Comparison of ENCODE assay signal across 19 cellular contexts in genomic region chr11:71530602-71531001, GRCh38. TPM values are rescaled to one million over a fixed set of nuclear protein-coding genes. Genes with fewer than 3 reads are reported as not detected.
DNase-seq lines count a peak whose midpoint lies in the region; ATAC-seq, FAIRE-seq and TF ChIP-seq lines count a peak whose summit lies in the region.
"Had no signal": no experiment of that assay in that cellular context is flagged by ENCODE, and none has a peak within 500 bp of the region (broad histone marks: within the 10 kb centered on the region; RNA-seq: fewer than 3 reads in every experiment).

No MANE protein-coding gene starts in this region.

- H3K27ac ChIP-seq in HepG2 (ENCODE audit: extremely low read length, insufficient read depth, low read length) = no peak overlapping the region
- no peak overlapping the region for H3K27ac ChIP-seq in CD4-positive, alpha-beta memory T cell (ENCODE audit: low read depth, low read length)
- H3K27ac ChIP-seq in upper lobe of left lung = no peak overlapping the region

- H3K9me3 Mint-ChIP-seq in activated T-helper 17 cell treated with anti-CD3 and anti-CD28 coated beads, Interleukin-2, amount 50 U/mL, for 72 hours = no peaks in the 10 kb centered on the region
- no peaks in the 10 kb centered on the region for H3K9me3 Mint-ChIP-seq in CD4-positive, alpha-beta memory T cell
- H3K9me3 Mint-ChIP-seq: CD8-positive, alpha-beta memory T cell; IgD-negative memory B cell had no signal

- H3K4me1 ChIP-seq in HepG2 (ENCODE audit: insufficient read depth, low read length) (peaks cover 80% of the 10 kb centered on the region), upper lobe of left lung (no peaks in the 10 kb centered on the region)
- no peaks in the 10 kb centered on the region for H3K4me1 ChIP-seq in CD4-positive, alpha-beta memory T cell (ENCODE audit: insufficient read depth, low read length)

- H3K4me3 ChIP-seq in GM12865 (ENCODE audit: low read depth, low read length) (no peak overlapping the region), HepG2 (replicated peaks in 1 of 3; ENCODE audit: insufficient read depth in 1 of 3, low read depth in 2 of 3, low read length in 3 of 3) (no peak overlapping the region), upper lobe of left lung (no peak overlapping the region)
- no peak overlapping the region for H3K4me3 ChIP-seq in CD4-positive, alpha-beta memory T cell (ENCODE audit: low read length in 2 of 2)

- no peaks in the 10 kb centered on the region for H3K4me1 Mint-ChIP-seq in activated T-helper 17 cell treated with anti-CD3 and anti-CD28 coated beads, Interleukin-2, amount 50 U/mL, for 72 hours
- no peaks in the 10 kb centered on the region for H3K4me1 Mint-ChIP-seq in CD4-positive, alpha-beta memory T cell
- H3K4me1 Mint-ChIP-seq: CD8-positive, alpha-beta memory T cell had no signal

- CTCF ChIA-PET in HepG2 (lab: Yijun Ruan, JAX; ENCODE audit: low intra/inter-chr PET ratio, low total read pairs) = no interaction called here
- CTCF ChIA-PET in CD4-positive, alpha-beta memory T cell (lab: Charles Lee; ENCODE audit: partially characterized antibody) = no interaction called here

- no peaks in the 10 kb centered on the region for H3K36me3 Mint-ChIP-seq in activated T-helper 17 cell treated with anti-CD3 and anti-CD28 coated beads, Interleukin-2, amount 50 U/mL, for 72 hours (ENCODE audit: low read depth)
- H3K36me3 Mint-ChIP-seq in CD4-positive, alpha-beta memory T cell = no peaks in the 10 kb centered on the region
- H3K36me3 Mint-ChIP-seq: CD8-positive, alpha-beta memory T cell had no signal

- no peak for TF ChIP-seq CTCF in GM12865 (IDR thresholded peaks at IDR 0.05; ENCODE audit: insufficient read depth, low read depth, low read length, missing control alignments)
- no peak for TF ChIP-seq CTCF in HepG2 (CRISPR knock-in tag; IDR thresholded peaks at IDR 0.05)
- TF ChIP-seq CTCF in upper lobe of left lung (IDR thresholded peaks at IDR 0.05) = no peak

- no peak for TF ChIP-seq POLR2A in HepG2 (IDR thresholded peaks at IDR 0.05; ENCODE audit: insufficient read depth in 1 of 2, low read depth in 2 of 2, low read length in 2 of 2)
- TF ChIP-seq POLR2A in upper lobe of left lung (IDR thresholded peaks at IDR 0.05) = no peak

- no peak overlapping the region for H3K4me2 ChIP-seq in HepG2 (ENCODE audit: low read depth, low read length)

- TF ChIP-seq EP300 in HepG2 (IDR thresholded peaks at IDR 0.05; ENCODE audit: low read depth in 2 of 2, low read length in 2 of 2) (no peak), HepG2 (CRISPR knock-in tag; IDR thresholded peaks at IDR 0.05; ENCODE audit: borderline replicate concordance) (no peak), upper lobe of left lung (IDR thresholded peaks at IDR 0.05) (no peak)

- H3K27me3 ChIP-seq in HepG2 (ENCODE audit: control insufficient read depth in 1 of 2, insufficient read depth in 2 of 2, low read length in 2 of 2) (no peaks in the 10 kb centered on the region), upper lobe of left lung (no peaks in the 10 kb centered on the region)
- no peaks in the 10 kb centered on the region for H3K27me3 ChIP-seq in CD4-positive, alpha-beta memory T cell (ENCODE audit: insufficient read depth, low read length)

- H3K9me3 ChIP-seq in HepG2 (ENCODE audit: low read length) (no peaks in the 10 kb centered on the region), upper lobe of left lung (no peaks in the 10 kb centered on the region)
- no peaks in the 10 kb centered on the region for H3K9me3 ChIP-seq in CD4-positive, alpha-beta memory T cell (ENCODE audit: control insufficient read depth in 1 of 2, low read length in 2 of 2)

- peaks cover 10% of the 10 kb centered on the region for H3K27me3 Mint-ChIP-seq in activated T-helper 17 cell treated with anti-CD3 and anti-CD28 coated beads, Interleukin-2, amount 50 U/mL, for 72 hours
- peaks cover 0 to 9% of the 10 kb centered on the region in 2 donors for H3K27me3 Mint-ChIP-seq in CD4-positive, alpha-beta memory T cell

- DNase-seq in GM12865 (ENCODE audit: low read depth) (peak; percentile 64), HepG2 (ENCODE audit: low spot score) (no peak), retina (peak; percentile 34), C1 segment of cervical spinal cord (lab: John Stamatoyannopoulos, UW) (no peak), NCI-H2227 (lab: John Stamatoyannopoulos, UW; ENCODE audit: unreplicated experiment) (no peak), upper lobe of left lung (no peak)
- no peak for DNase-seq in CD4-positive, alpha-beta memory T cell
- DNase-seq: AML-193; CD8-positive, alpha-beta memory T cell; DND-41; GF-D8; H7; NCI-H1417 treated with DMSO at 0.1 percent for 48 hours; NCI-H2081; NCI-H226; NCI-H69; NK-92 treated with Interleukin-12 subunit alpha and Interleukin-12 subunit beta, amount 100 ng/mL, for 24 hours had no signal

- H3K79me2 ChIP-seq in HepG2 (ENCODE audit: insufficient read depth, low read length) = no peaks in the 10 kb centered on the region

- in situ Hi-C loops in HepG2 (cut with HindIII; ENCODE audit: extremely low pct_ligation_motif_present, low pct_unique_long_range_greater_than_20kb) = no loop called here

- TF ChIP-seq RAD21 in HepG2 (CRISPR knock-in tag; IDR thresholded peaks at IDR 0.05) = no peak

- H2AFZ ChIP-seq in HepG2 (ENCODE audit: low read length) = no peak overlapping the region

- no peak overlapping the region for H3K4me3 Mint-ChIP-seq in activated T-helper 17 cell treated with anti-CD3 and anti-CD28 coated beads, Interleukin-2, amount 50 U/mL, for 72 hours
- no peak overlapping the region for H3K4me3 Mint-ChIP-seq in CD4-positive, alpha-beta memory T cell
- H3K4me3 Mint-ChIP-seq: CD8-positive, alpha-beta memory T cell; IgD-negative memory B cell had no signal

- H4K20me1 ChIP-seq in HepG2 (ENCODE audit: insufficient read depth, low read length) = no peaks in the 10 kb centered on the region

- H3K9ac ChIP-seq in HepG2 (ENCODE audit: insufficient read depth, low read depth, low read length) = no peak overlapping the region

- H3K27ac Mint-ChIP-seq in activated T-helper 17 cell treated with anti-CD3 and anti-CD28 coated beads, Interleukin-2, amount 50 U/mL, for 72 hours = no peak overlapping the region
- H3K27ac Mint-ChIP-seq in CD4-positive, alpha-beta memory T cell = no peak overlapping the region
- H3K27ac Mint-ChIP-seq: CD8-positive, alpha-beta memory T cell; IgD-negative memory B cell had no signal

- no peaks in the 10 kb centered on the region for H3K36me3 ChIP-seq in HepG2 (replicated peaks in 1 of 2; ENCODE audit: control insufficient read depth in 1 of 2, insufficient read depth in 2 of 2, low read length in 2 of 2)
- H3K36me3 ChIP-seq in CD4-positive, alpha-beta memory T cell (ENCODE audit: insufficient read depth, low read length) = no peaks in the 10 kb centered on the region
- H3K36me3 ChIP-seq in upper lobe of left lung = no peaks in the 10 kb centered on the region

- no peak for FAIRE-seq in HepG2 (lab: Jason Lieb, UNC)

- WGBS in HepG2 (ENCODE audit: low lambda C conversion rate) = 82% methylated on average over 11 of the region's 11 CpGs
- WGBS in upper lobe of left lung, 2 donors = 89 to 91% methylated on average over 11 of the region's 11 CpGs

- no TSS peak for BruUV-seq in HepG2 (replicated peaks; lab: Mats Ljungman, UMichigan)

- POLR2A ChIA-PET in HepG2 (lab: Yijun Ruan, JAX) = no interaction called here
- POLR2A ChIA-PET in CD4-positive, alpha-beta memory T cell (lab: Charles Lee; ENCODE audit: partially characterized antibody) = no interaction called here

- ATAC-seq in activated T-helper 17 cell treated with anti-CD3 and anti-CD28 coated beads, Interleukin-2, amount 50 U/mL, for 72 hours (replicated peaks) = peak; percentile 53
- ATAC-seq in HepG2 (no peak), upper lobe of left lung (ENCODE audit: low FRiP score in 2 of 2) (no peak)

- intact Hi-C loops in HepG2 (cut with micrococcal nuclease; ENCODE audit: unreplicated experiment) = no loop called here
- intact Hi-C loops in CD4-positive, alpha-beta memory T cell (cut with micrococcal nuclease) = no loop called here

RNA-seq across cellular contexts. Expression of gene KRTAP5-7, which starts 3.5 kb away (rescaled TPM):
- under 1 TPM in 1 of 2 donors, not detected in 1; 0.17 TPM for total RNA-seq in activated T-helper 17 cell treated with anti-CD3 and anti-CD28 coated beads, Interleukin-2, amount 50 U/mL, for 72 hours
- total RNA-seq in HepG2 (2016; rRNA removed; fragmentation: Illumina TruSeq; extraction: Trizol) = not detected in 2 replicates
- total RNA-seq in HepG2 (2016; cell fraction: cytosol; rRNA removed; fragmentation: Illumina TruSeq; extraction: Trizol; ENCODE audit: low read depth) = not detected in 2 replicates
- not detected in 2 replicates for total RNA-seq in HepG2 (2016; cell fraction: insoluble cytoplasmic fraction; rRNA removed; fragmentation: Illumina TruSeq; extraction: Trizol)
- total RNA-seq in HepG2 (2016; cell fraction: membrane; rRNA removed; fragmentation: Illumina TruSeq; extraction: Trizol) = not detected in 2 replicates
- total RNA-seq in HepG2 (2016; cell fraction: nucleus; rRNA removed; fragmentation: Illumina TruSeq; extraction: Trizol) = not detected in 2 replicates
- 0.54 and 0.91 TPM in 2 replicates for polyA plus RNA-seq in HepG2 (2011; rRNA removed)
- polyA plus RNA-seq in HepG2 (2011; cell fraction: cytosol; rRNA removed) = 0.38 and 0.96 TPM in 2 replicates
- 2.2 and 3.3 TPM in 2 replicates for polyA plus RNA-seq in HepG2 (2011; cell fraction: nucleus; rRNA removed)
- 1.0 and 6.0 TPM in 2 replicates for polyA plus RNA-seq in HepG2 (2012)
- not detected in 2 replicates for polyA plus RNA-seq in HepG2 (2016; cell fraction: cytosol; fragmentation: Illumina TruSeq; extraction: Trizol; ENCODE audit: low read depth)
- polyA plus RNA-seq in HepG2 (2016; cell fraction: insoluble cytoplasmic fraction; fragmentation: Illumina TruSeq; extraction: Trizol; ENCODE audit: low read depth) = not detected in 2 replicates
- not detected in 2 replicates for polyA plus RNA-seq in HepG2 (2016; cell fraction: membrane; fragmentation: Illumina TruSeq; extraction: Trizol; ENCODE audit: low read depth)
- polyA plus RNA-seq in HepG2 (2016; cell fraction: nucleus; fragmentation: Illumina TruSeq; extraction: Trizol; ENCODE audit: insufficient read depth, low read depth) = not detected in 2 replicates
- polyA minus RNA-seq in HepG2 (2011; rRNA and poly(A)+ RNA removed; ENCODE audit: low replicate concordance) = 0.60 TPM in 1 of 2 replicates, not detected in the other
- not detected in 2 replicates for polyA minus RNA-seq in HepG2 (2011; cell fraction: cytosol; rRNA and poly(A)+ RNA removed)
- 1.1 TPM in 1 of 2 replicates, not detected in the other for polyA minus RNA-seq in HepG2 (2011; cell fraction: nucleus; rRNA and poly(A)+ RNA removed)
- not detected for total RNA-seq in CD4-positive, alpha-beta memory T cell
- not detected for polyA plus RNA-seq in CD4-positive, alpha-beta memory T cell
- total RNA-seq in upper lobe of left lung = under 1 TPM in 2 of 6 donors, not detected in 4; 0.20 to 0.98 TPM
- total RNA-seq: CD8-positive, alpha-beta memory T cell; H7 had no signal
- polyA plus RNA-seq: CD8-positive, alpha-beta memory T cell; IgD-negative memory B cell had no signal

RNA-seq across cellular contexts. Expression of gene KRTAP5-8, which starts 7.2 kb away (rescaled TPM):
- total RNA-seq in activated T-helper 17 cell treated with anti-CD3 and anti-CD28 coated beads, Interleukin-2, amount 50 U/mL, for 72 hours = under 1 TPM in 1 of 2 donors, not detected in 1; 0.50 TPM
- total RNA-seq in HepG2 (2016; rRNA removed; fragmentation: Illumina TruSeq; extraction: Trizol) (not detected in 2 replicates), upper lobe of left lung (1 to 10 TPM in 1 of 6 donors, under 1 TPM in 3, not detected in 2; 0.23 to 7.3 (median 0.71) TPM)
- total RNA-seq in HepG2 (2016; cell fraction: cytosol; rRNA removed; fragmentation: Illumina TruSeq; extraction: Trizol; ENCODE audit: low read depth) = not detected in 2 replicates
- not detected in 2 replicates for total RNA-seq in HepG2 (2016; cell fraction: insoluble cytoplasmic fraction; rRNA removed; fragmentation: Illumina TruSeq; extraction: Trizol)
- not detected in 2 replicates for total RNA-seq in HepG2 (2016; cell fraction: membrane; rRNA removed; fragmentation: Illumina TruSeq; extraction: Trizol)
- not detected in 2 replicates for total RNA-seq in HepG2 (2016; cell fraction: nucleus; rRNA removed; fragmentation: Illumina TruSeq; extraction: Trizol)
- polyA plus RNA-seq in HepG2 (2011; rRNA removed) = 0.05 and 0.20 TPM in 2 replicates
- 0.09 and 0.17 TPM in 2 replicates for polyA plus RNA-seq in HepG2 (2011; cell fraction: cytosol; rRNA removed)
- polyA plus RNA-seq in HepG2 (2011; cell fraction: nucleus; rRNA removed) = 0.19 TPM in 1 of 2 replicates, not detected in the other
- polyA plus RNA-seq in HepG2 (2012) = 0.12 and 0.13 TPM in 2 replicates
- polyA plus RNA-seq in HepG2 (2016; cell fraction: cytosol; fragmentation: Illumina TruSeq; extraction: Trizol; ENCODE audit: low read depth) = not detected in 2 replicates
- not detected in 2 replicates for polyA plus RNA-seq in HepG2 (2016; cell fraction: insoluble cytoplasmic fraction; fragmentation: Illumina TruSeq; extraction: Trizol; ENCODE audit: low read depth)
- polyA plus RNA-seq in HepG2 (2016; cell fraction: membrane; fragmentation: Illumina TruSeq; extraction: Trizol; ENCODE audit: low read depth) = not detected in 2 replicates
- polyA plus RNA-seq in HepG2 (2016; cell fraction: nucleus; fragmentation: Illumina TruSeq; extraction: Trizol; ENCODE audit: insufficient read depth, low read depth) = not detected in 2 replicates
- 0.12 TPM in 2 replicates for polyA minus RNA-seq in HepG2 (2011; rRNA and poly(A)+ RNA removed; ENCODE audit: low replicate concordance)
- polyA minus RNA-seq in HepG2 (2011; cell fraction: cytosol; rRNA and poly(A)+ RNA removed) = not detected in 2 replicates
- polyA minus RNA-seq in HepG2 (2011; cell fraction: nucleus; rRNA and poly(A)+ RNA removed) = not detected in 2 replicates
- total RNA-seq in CD4-positive, alpha-beta memory T cell = not detected
- polyA plus RNA-seq in CD4-positive, alpha-beta memory T cell = not detected
- total RNA-seq: CD8-positive, alpha-beta memory T cell; H7 had no signal
- polyA plus RNA-seq: CD8-positive, alpha-beta memory T cell; IgD-negative memory B cell had no signal

RNA-seq across cellular contexts. Expression of gene KRTAP5-9, which starts 17.6 kb away (rescaled TPM):
- under 1 TPM in 1 of 2 donors, not detected in 1; 0.22 TPM for total RNA-seq in activated T-helper 17 cell treated with anti-CD3 and anti-CD28 coated beads, Interleukin-2, amount 50 U/mL, for 72 hours
- total RNA-seq in HepG2 (2016; rRNA removed; fragmentation: Illumina TruSeq; extraction: Trizol) (0.09 TPM in 1 of 2 replicates, not detected in the other), upper lobe of left lung (under 1 TPM in 2 of 6 donors, not detected in 4; 0.24 to 0.26 TPM)
- not detected in 2 replicates for total RNA-seq in HepG2 (2016; cell fraction: cytosol; rRNA removed; fragmentation: Illumina TruSeq; extraction: Trizol; ENCODE audit: low read depth)
- total RNA-seq in HepG2 (2016; cell fraction: insoluble cytoplasmic fraction; rRNA removed; fragmentation: Illumina TruSeq; extraction: Trizol) = 0.09 TPM in 1 of 2 replicates, not detected in the other
- not detected in 2 replicates for total RNA-seq in HepG2 (2016; cell fraction: membrane; rRNA removed; fragmentation: Illumina TruSeq; extraction: Trizol)
- total RNA-seq in HepG2 (2016; cell fraction: nucleus; rRNA removed; fragmentation: Illumina TruSeq; extraction: Trizol) = not detected in 2 replicates
- polyA plus RNA-seq in HepG2 (2011; rRNA removed) = 0.42 TPM in 1 of 2 replicates, not detected in the other
- polyA plus RNA-seq in HepG2 (2011; cell fraction: cytosol; rRNA removed) = 0.21 and 0.24 TPM in 2 replicates
- polyA plus RNA-seq in HepG2 (2011; cell fraction: nucleus; rRNA removed) = 0.98 and 1.3 TPM in 2 replicates
- 0.28 and 1.2 TPM in 2 replicates for polyA plus RNA-seq in HepG2 (2012)
- not detected in 2 replicates for polyA plus RNA-seq in HepG2 (2016; cell fraction: cytosol; fragmentation: Illumina TruSeq; extraction: Trizol; ENCODE audit: low read depth)
- not detected in 2 replicates for polyA plus RNA-seq in HepG2 (2016; cell fraction: insoluble cytoplasmic fraction; fragmentation: Illumina TruSeq; extraction: Trizol; ENCODE audit: low read depth)
- not detected in 2 replicates for polyA plus RNA-seq in HepG2 (2016; cell fraction: membrane; fragmentation: Illumina TruSeq; extraction: Trizol; ENCODE audit: low read depth)
- polyA plus RNA-seq in HepG2 (2016; cell fraction: nucleus; fragmentation: Illumina TruSeq; extraction: Trizol; ENCODE audit: insufficient read depth, low read depth) = 0.57 TPM in 1 of 2 replicates, not detected in the other
- 0.12 TPM in 1 of 2 replicates, not detected in the other for polyA minus RNA-seq in HepG2 (2011; rRNA and poly(A)+ RNA removed; ENCODE audit: low replicate concordance)
- not detected in 2 replicates for polyA minus RNA-seq in HepG2 (2011; cell fraction: cytosol; rRNA and poly(A)+ RNA removed)
- polyA minus RNA-seq in HepG2 (2011; cell fraction: nucleus; rRNA and poly(A)+ RNA removed) = not detected in 2 replicates
- total RNA-seq in CD4-positive, alpha-beta memory T cell = not detected
- not detected for polyA plus RNA-seq in CD4-positive, alpha-beta memory T cell
- total RNA-seq: CD8-positive, alpha-beta memory T cell; H7 had no signal
- polyA plus RNA-seq: CD8-positive, alpha-beta memory T cell; IgD-negative memory B cell had no signal

RNA-seq across cellular contexts. Expression of gene KRTAP5-10, which starts 34.8 kb away (rescaled TPM):
- total RNA-seq in activated T-helper 17 cell treated with anti-CD3 and anti-CD28 coated beads, Interleukin-2, amount 50 U/mL, for 72 hours = not detected
- total RNA-seq in HepG2 (2016; rRNA removed; fragmentation: Illumina TruSeq; extraction: Trizol) (not detected in 2 replicates), upper lobe of left lung (under 1 TPM in 1 of 6 donors, not detected in 5; 0.34 TPM)
- not detected in 2 replicates for total RNA-seq in HepG2 (2016; cell fraction: cytosol; rRNA removed; fragmentation: Illumina TruSeq; extraction: Trizol; ENCODE audit: low read depth)
- total RNA-seq in HepG2 (2016; cell fraction: insoluble cytoplasmic fraction; rRNA removed; fragmentation: Illumina TruSeq; extraction: Trizol) = not detected in 2 replicates
- total RNA-seq in HepG2 (2016; cell fraction: membrane; rRNA removed; fragmentation: Illumina TruSeq; extraction: Trizol) = not detected in 2 replicates
- not detected in 2 replicates for total RNA-seq in HepG2 (2016; cell fraction: nucleus; rRNA removed; fragmentation: Illumina TruSeq; extraction: Trizol)
- polyA plus RNA-seq in HepG2 (2011; rRNA removed) = 0.13 TPM in 1 of 2 replicates, not detected in the other
- 0.04 TPM in 1 of 2 replicates, not detected in the other for polyA plus RNA-seq in HepG2 (2011; cell fraction: cytosol; rRNA removed)
- 0.71 and 0.93 TPM in 2 replicates for polyA plus RNA-seq in HepG2 (2011; cell fraction: nucleus; rRNA removed)
- polyA plus RNA-seq in HepG2 (2012) = 0.79 and 1.0 TPM in 2 replicates
- not detected in 2 replicates for polyA plus RNA-seq in HepG2 (2016; cell fraction: cytosol; fragmentation: Illumina TruSeq; extraction: Trizol; ENCODE audit: low read depth)
- polyA plus RNA-seq in HepG2 (2016; cell fraction: insoluble cytoplasmic fraction; fragmentation: Illumina TruSeq; extraction: Trizol; ENCODE audit: low read depth) = not detected in 2 replicates
- not detected in 2 replicates for polyA plus RNA-seq in HepG2 (2016; cell fraction: membrane; fragmentation: Illumina TruSeq; extraction: Trizol; ENCODE audit: low read depth)
- not detected in 2 replicates for polyA plus RNA-seq in HepG2 (2016; cell fraction: nucleus; fragmentation: Illumina TruSeq; extraction: Trizol; ENCODE audit: insufficient read depth, low read depth)
- not detected in 2 replicates for polyA minus RNA-seq in HepG2 (2011; rRNA and poly(A)+ RNA removed; ENCODE audit: low replicate concordance)
- not detected in 2 replicates for polyA minus RNA-seq in HepG2 (2011; cell fraction: cytosol; rRNA and poly(A)+ RNA removed)
- not detected in 2 replicates for polyA minus RNA-seq in HepG2 (2011; cell fraction: nucleus; rRNA and poly(A)+ RNA removed)
- total RNA-seq in CD4-positive, alpha-beta memory T cell = not detected
- polyA plus RNA-seq in CD4-positive, alpha-beta memory T cell = not detected
- total RNA-seq: CD8-positive, alpha-beta memory T cell had no signal
- polyA plus RNA-seq: CD8-positive, alpha-beta memory T cell; IgD-negative memory B cell had no signal

RNA-seq across cellular contexts. Expression of gene KRTAP5-11, which starts 52.1 kb away (rescaled TPM):
- not detected for total RNA-seq in activated T-helper 17 cell treated with anti-CD3 and anti-CD28 coated beads, Interleukin-2, amount 50 U/mL, for 72 hours
- total RNA-seq in HepG2 (2016; rRNA removed; fragmentation: Illumina TruSeq; extraction: Trizol) (not detected in 2 replicates), upper lobe of left lung (not detected)
- not detected in 2 replicates for total RNA-seq in HepG2 (2016; cell fraction: cytosol; rRNA removed; fragmentation: Illumina TruSeq; extraction: Trizol; ENCODE audit: low read depth)
- not detected in 2 replicates for total RNA-seq in HepG2 (2016; cell fraction: insoluble cytoplasmic fraction; rRNA removed; fragmentation: Illumina TruSeq; extraction: Trizol)
- not detected in 2 replicates for total RNA-seq in HepG2 (2016; cell fraction: membrane; rRNA removed; fragmentation: Illumina TruSeq; extraction: Trizol)
- total RNA-seq in HepG2 (2016; cell fraction: nucleus; rRNA removed; fragmentation: Illumina TruSeq; extraction: Trizol) = not detected in 2 replicates
- not detected in 2 replicates for polyA plus RNA-seq in HepG2 (2011; rRNA removed)
- not detected in 2 replicates for polyA plus RNA-seq in HepG2 (2011; cell fraction: cytosol; rRNA removed)
- not detected in 2 replicates for polyA plus RNA-seq in HepG2 (2011; cell fraction: nucleus; rRNA removed)
- 0.27 TPM in 1 of 2 replicates, not detected in the other for polyA plus RNA-seq in HepG2 (2012)
- not detected in 2 replicates for polyA plus RNA-seq in HepG2 (2016; cell fraction: cytosol; fragmentation: Illumina TruSeq; extraction: Trizol; ENCODE audit: low read depth)
- not detected in 2 replicates for polyA plus RNA-seq in HepG2 (2016; cell fraction: insoluble cytoplasmic fraction; fragmentation: Illumina TruSeq; extraction: Trizol; ENCODE audit: low read depth)
- polyA plus RNA-seq in HepG2 (2016; cell fraction: membrane; fragmentation: Illumina TruSeq; extraction: Trizol; ENCODE audit: low read depth) = not detected in 2 replicates
- not detected in 2 replicates for polyA plus RNA-seq in HepG2 (2016; cell fraction: nucleus; fragmentation: Illumina TruSeq; extraction: Trizol; ENCODE audit: insufficient read depth, low read depth)
- not detected in 2 replicates for polyA minus RNA-seq in HepG2 (2011; rRNA and poly(A)+ RNA removed; ENCODE audit: low replicate concordance)
- not detected in 2 replicates for polyA minus RNA-seq in HepG2 (2011; cell fraction: cytosol; rRNA and poly(A)+ RNA removed)
- not detected in 2 replicates for polyA minus RNA-seq in HepG2 (2011; cell fraction: nucleus; rRNA and poly(A)+ RNA removed)
- total RNA-seq in CD4-positive, alpha-beta memory T cell = not detected
- not detected for polyA plus RNA-seq in CD4-positive, alpha-beta memory T cell
- total RNA-seq: CD8-positive, alpha-beta memory T cell; H7 had no signal
- polyA plus RNA-seq: CD8-positive, alpha-beta memory T cell; IgD-negative memory B cell had no signal

Comparison
In these comparisons a context has a peak if more than half of its experiments do, and no peak if none do; other contexts are left out.
1. DNase-seq: peak in GM12865 (single experiment) and retina (single experiment); none in HepG2 (single experiment), C1 segment of cervical spinal cord (0 of 14), CD4-positive, alpha-beta memory T cell (0 of 5), NCI-H2227 (single experiment) and upper lobe of left lung (0 of 2).